ENCODE assay signal across 33 cellular contexts in genomic region chr16:88913870-88914269, GRCh38. TPM values are rescaled to one million over a fixed set of nuclear protein-coding genes. Genes with fewer than 3 reads are reported as not detected.
"Had no signal": no experiment of that assay in that cellular context is flagged by ENCODE, and none has a peak within 500 bp of the region (broad histone marks: within the 10 kb centered on the region; RNA-seq: fewer than 3 reads in every experiment).

No MANE protein-coding gene starts in this region.

- H3K27me3 Mint-ChIP-seq: stimulated activated memory B cell treated with anti-CD40 and anti-IgM and Interleukin-4, amounts not matched to agents 10 μg/mL and 1 μg/mL and 100 μg/mL, for 72 hours had no signal

- H3K9ac ChIP-seq: parathyroid adenoma had no signal

- H3K4me2 ChIP-seq: smooth muscle cell had no signal

- DNase-seq: hippocampal formation; kidney glomerular epithelial cell; left cardiac atrium; lower lobe of right lung; mammary epithelial cell; mesenchymal stem cell; naive thymus-derived CD8-positive, alpha-beta T cell; occipital lobe; right lobe of liver; stimulated activated CD4-positive, alpha-beta T cell treated with anti-CD3 and anti-CD28 coated beads, Interleukin-1b, Interleukin-23, amount 100 ng/mL, for 48 hours; stimulated activated CD4-positive, alpha-beta T cell treated with anti-CD3 and anti-CD28 coated beads, Interleukin-2, amount 100 ng/mL, for 48 hours; stimulated activated CD4-positive, alpha-beta T cell treated with anti-CD3 and anti-CD28 coated beads, Interleukin-4, amount 100 ng/mL, for 4 hours; stimulated activated CD8-positive, alpha-beta memory T cell treated with anti-CD3 and anti-CD28 coated beads, Interleukin-4, amount 100 ng/mL, for 48 hours; stimulated activated naive CD8-positive, alpha-beta T cell treated with anti-CD3 and anti-CD28 coated beads, Interleukin-15, Interleukin-2, amounts not matched to agents 100 U/mL and 50 U/mL, for 24 hours; stomach; testis; thyroid gland; transverse colon had no signal

- H3K4me3 ChIP-seq: lower lobe of right lung, right atrium auricular region, right lobe of liver, smooth muscle cell, stomach, testis, thyroid gland, transverse colon, upper lobe of left lung had no signal

- H3K4me1 ChIP-seq: lower lobe of right lung, parathyroid adenoma, right lobe of liver had no signal

- H3K27ac ChIP-seq: neutrophil, parathyroid adenoma, right lobe of liver, stomach, testis, thyroid gland, transverse colon had no signal

- H3K27ac Mint-ChIP-seq: naive thymus-derived CD8-positive, alpha-beta T cell; nephron; progenitor cell of endocrine pancreas; stimulated activated memory B cell treated with anti-CD40 and anti-IgM and Interleukin-4, amounts not matched to agents 10 μg/mL and 1 μg/mL and 100 μg/mL, for 72 hours had no signal

- H3K4me3 Mint-ChIP-seq: naive thymus-derived CD8-positive, alpha-beta T cell; nephron; neural crest cell; stimulated activated memory B cell treated with anti-CD40 and anti-IgM and Interleukin-4, amounts not matched to agents 10 μg/mL and 1 μg/mL and 100 μg/mL, for 72 hours had no signal

- H3K79me2 ChIP-seq: parathyroid adenoma had no signal

- H2AFZ ChIP-seq: parathyroid adenoma had no signal

- H3K36me3 Mint-ChIP-seq: naive thymus-derived CD8-positive, alpha-beta T cell had no signal

- H3K36me3 ChIP-seq: lower lobe of right lung, right atrium auricular region, right lobe of liver, stomach, thyroid gland, transverse colon, upper lobe of left lung had no signal

- H3K9me3 Mint-ChIP-seq: naive thymus-derived CD8-positive, alpha-beta T cell; nephron; neural crest cell; stimulated activated memory B cell treated with anti-CD40 and anti-IgM and Interleukin-4, amounts not matched to agents 10 μg/mL and 1 μg/mL and 100 μg/mL, for 72 hours had no signal

- H3K27me3 ChIP-seq: neutrophil, right atrium auricular region, right lobe of liver, testis, thyroid gland, upper lobe of left lung had no signal

- ATAC-seq: left lobe of liver; naive thymus-derived CD8-positive, alpha-beta T cell; right lobe of liver; stimulated activated memory B cell treated with anti-CD40 and anti-IgM and Interleukin-4, amounts not matched to agents 10 μg/mL and 1 μg/mL and 100 μg/mL, for 72 hours; stimulated activated naive CD8-positive, alpha-beta T cell treated with anti-CD3 and anti-CD28 coated beads, Interleukin-15, Interleukin-2, amounts not matched to agents 100 U/mL and 50 U/mL, for 24 hours had no signal

- H3K9me3 ChIP-seq: lower lobe of right lung, neutrophil, right atrium auricular region, right lobe of liver, stomach, testis, thyroid gland, transverse colon, upper lobe of left lung had no signal

RNA-seq across cellular contexts. Expression of gene PABPN1L, which starts 47.4 kb away (rescaled TPM):
- total RNA-seq: left cardiac atrium; lower lobe of right lung; mammary epithelial cell; mucosa of gallbladder; naive thymus-derived CD8-positive, alpha-beta T cell; neural crest cell; occipital lobe; osteocyte; pulmonary artery endothelial cell; renal cortical epithelial cell; right atrium auricular region; skeletal muscle tissue; smooth muscle cell; stomach; thyroid gland; transverse colon had no signal
